ENCODE assay signal across 7 cellular contexts in the genomic region with DNA sequence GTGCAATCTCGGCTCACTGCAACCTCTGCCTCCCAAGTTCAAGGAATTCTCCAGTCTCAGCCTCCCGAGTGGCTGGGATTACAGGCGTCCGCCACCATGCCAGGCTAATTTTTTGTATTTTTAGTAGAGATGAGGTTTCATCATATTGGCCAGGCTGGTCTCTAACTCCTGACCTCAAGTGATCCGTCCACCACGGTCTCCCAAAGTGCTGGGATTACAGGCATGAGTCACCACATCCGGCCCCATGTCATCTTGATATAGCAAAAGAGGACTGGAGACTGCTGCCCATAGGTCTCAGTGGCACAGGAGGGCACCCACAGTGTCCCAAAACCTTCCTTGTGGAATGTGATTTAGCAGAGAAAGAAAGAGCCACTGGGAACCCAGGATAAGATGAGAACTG. TPM values are rescaled to one million over a fixed set of nuclear protein-coding genes. Genes with fewer than 3 reads are reported as not detected.
"Had no signal": no experiment of that assay in that cellular context is flagged by ENCODE, and none has a peak within 500 bp of the region (broad histone marks: within the 10 kb centered on the region; RNA-seq: fewer than 3 reads in every experiment).

No MANE protein-coding gene starts in this region.

RNA-seq across cellular contexts. Expression of a gene that starts 16.0 kb away (rescaled TPM):
- total RNA-seq: activated CD4-positive, alpha-beta memory T cell treated with anti-CD3 and anti-CD28 coated beads for 36 hours; activated CD4-positive, alpha-beta T cell treated with anti-CD3 and anti-CD28 coated beads, Interleukin-2, amount 10 ng/mL, durations not matched to agents 7 days and 5 days; activated naive CD4-positive, alpha-beta T cell treated with anti-CD3 and anti-CD28 coated beads, Interleukin-2, amount 50 U/mL, for 72 hours; activated T-cell treated with anti-CD3 and anti-CD28 coated beads, Interleukin-2, amount 50 U/mL, for 4 hours; astrocyte; OCI-LY7; T-helper 17 cell had no signal

RNA-seq across cellular contexts. Expression of a gene that starts 24.9 kb away (rescaled TPM):
- total RNA-seq: OCI-LY7 had no signal
